ENCODE assay signal across 28 cellular contexts in genomic region chr5:169911448-169912212, GRCh38.
DNase-seq lines count a peak whose midpoint lies in the region; ATAC-seq, FAIRE-seq and TF ChIP-seq lines count a peak whose summit lies in the region.
"Had no signal": no experiment of that assay in that cellular context is flagged by ENCODE, and none has a peak within 500 bp of the region (broad histone marks: within the 10 kb centered on the region; RNA-seq: fewer than 3 reads in every experiment).

No MANE protein-coding gene starts in this region.

- H3K9me3 ChIP-seq in keratinocyte (ENCODE audit: control insufficient read depth, low read depth, low read length): no peaks in the 10 kb centered on the region
- H3K9me3 ChIP-seq: gastrocnemius medialis, lower lobe of right lung, thoracic aorta had no signal

- no peak for ATAC-seq in GM18498 (IDR thresholded peaks at IDR 0.05; ENCODE audit: unreplicated experiment)
- ATAC-seq: activated CD4-positive, alpha-beta T cell treated with anti-CD3 and anti-CD28 coated beads for 36 hours; gastrocnemius medialis; K562; lower lobe of right lung; stimulated activated naive B cell treated with anti-CD40 and anti-IgM and Interleukin-4, amounts not matched to agents 10 μg/mL and 1 μg/mL and 100 μg/mL, for 72 hours had no signal

- FAIRE-seq in keratinocyte (lab: Jason Lieb, UNC): no peak
- FAIRE-seq: islet of Langerhans, K562 had no signal

- H3K4me2 ChIP-seq in keratinocyte (ENCODE audit: control insufficient read depth, extremely low read depth, insufficient read depth, low read depth, low read length): no peak overlapping the region
- H3K4me2 ChIP-seq: smooth muscle cell had no signal

- dilution Hi-C loops in keratinocyte (cut with MboI; ENCODE audit: extremely low pct_ligation_motif_present, low sequenced_read_pairs): no loop called here

- no peaks in the 10 kb centered on the region for H3K9me1 ChIP-seq in keratinocyte (ENCODE audit: control insufficient read depth, extremely low read depth, insufficient read depth, low read length)

- no peak overlapping the region for H3K4me3 ChIP-seq in keratinocyte (ENCODE audit: control insufficient read depth in 2 of 3, extremely low read depth in 1 of 3, insufficient read depth in 2 of 3, low read depth in 1 of 3, low read length in 3 of 3)
- H3K4me3 ChIP-seq: gastrocnemius medialis, K562, lower lobe of right lung, smooth muscle cell, thoracic aorta had no signal

- H4K20me1 ChIP-seq in keratinocyte (ENCODE audit: control insufficient read depth, extremely low read depth, insufficient read depth, low read length): no peaks in the 10 kb centered on the region

- DNase-seq in COR-L47 (lab: John Stamatoyannopoulos, UW): peak; percentile 44
- DNase-seq in LHCN-M2 (ENCODE audit: low read depth): peak; percentile 23
- DNase-seq in SW480 (ENCODE audit: low spot score): peak; percentile 13
- DNase-seq in keratinocyte (ENCODE audit: low read depth, low spot score): no peak
- DNase-seq in germinal center (ENCODE audit: low spot score): no peak
- no peak for DNase-seq in kidney glomerular epithelial cell (lab: John Stamatoyannopoulos, UW)
- DNase-seq in medulla oblongata (ENCODE audit: extremely low spot score): no peak
- DNase-seq: activated CD4-positive, alpha-beta T cell treated with anti-CD3 and anti-CD28 coated beads for 36 hours; activated CD8-positive, alpha-beta memory T cell treated with anti-CD3 and anti-CD28 coated beads for 24 hours; activated naive CD4-positive, alpha-beta T cell; activated T-cell treated with anti-CD3 and anti-CD28 coated beads, Interleukin-2, amount 50 U/mL, for 24 hours; CD8-positive, alpha-beta memory T cell; DMS79; gastrocnemius medialis; lower lobe of right lung; NCI-H1105; NCI-H2029 treated with DMSO at 0.1 percent for 48 hours; NCI-H524; SHP77; stimulated activated CD4-positive, alpha-beta T cell treated with anti-CD3 and anti-CD28 coated beads, Interleukin-2, amount 100 ng/mL, for 48 hours; stimulated activated naive B cell treated with anti-CD40 and anti-IgM and Interleukin-4, amounts not matched to agents 10 μg/mL and 1 μg/mL and 100 μg/mL, for 72 hours; T-helper 1 cell had no signal

- H2AFZ ChIP-seq in keratinocyte (ENCODE audit: control insufficient read depth, low read length): no peak overlapping the region

- H3K4me1 ChIP-seq in keratinocyte (ENCODE audit: control insufficient read depth, extremely low read depth, insufficient read depth, low read length): no peaks in the 10 kb centered on the region
- H3K4me1 ChIP-seq: gastrocnemius medialis, lower lobe of right lung had no signal

- no peaks in the 10 kb centered on the region for H3K79me2 ChIP-seq in keratinocyte (ENCODE audit: control insufficient read depth, insufficient read depth, low read length)

- no peaks in the 10 kb centered on the region for H3K27me3 ChIP-seq in keratinocyte (ENCODE audit: control insufficient read depth, extremely low read depth, insufficient read depth, low read length)
- H3K27me3 ChIP-seq: gastrocnemius medialis had no signal

- no peak overlapping the region for H3K9ac ChIP-seq in keratinocyte (ENCODE audit: control insufficient read depth, extremely low read depth, insufficient read depth, low read length)

- peak in 2 of 3 experiments; percentile 29 to 55 for TF ChIP-seq CTCF in keratinocyte (optimal IDR thresholded peaks at IDR 0.05 in 1 of 3, IDR thresholded peaks at IDR 0.05 in 1 of 3, conservative IDR thresholded peaks at IDR 0.05 in 1 of 3; ENCODE audit: extremely low read depth in 1 of 3, insufficient read depth in 2 of 3, low read length in 3 of 3)

- H3K36me3 ChIP-seq in keratinocyte (ENCODE audit: control insufficient read depth in 2 of 2, extremely low read depth in 1 of 2, insufficient read depth in 2 of 2, low read length in 2 of 2): no peaks in the 10 kb centered on the region
- H3K36me3 ChIP-seq: gastrocnemius medialis, lower lobe of right lung, thoracic aorta had no signal

- H3K27ac ChIP-seq in keratinocyte (ENCODE audit: control insufficient read depth, insufficient read depth, low read length): no peak overlapping the region
- H3K27ac ChIP-seq: epithelial cell of prostate, gastrocnemius medialis, lower lobe of right lung, thoracic aorta had no signal

Comparison
In these comparisons a context has a peak if more than half of its experiments do, and no peak if none do; other contexts are left out.
1. DNase-seq: peak in COR-L47 (single experiment), LHCN-M2 (single experiment) and SW480 (single experiment); none in keratinocyte (single experiment), germinal center (single experiment), kidney glomerular epithelial cell (single experiment) and medulla oblongata (single experiment).